Comparison of ENCODE assay signal across 1 cellular context in the genomic region with DNA sequence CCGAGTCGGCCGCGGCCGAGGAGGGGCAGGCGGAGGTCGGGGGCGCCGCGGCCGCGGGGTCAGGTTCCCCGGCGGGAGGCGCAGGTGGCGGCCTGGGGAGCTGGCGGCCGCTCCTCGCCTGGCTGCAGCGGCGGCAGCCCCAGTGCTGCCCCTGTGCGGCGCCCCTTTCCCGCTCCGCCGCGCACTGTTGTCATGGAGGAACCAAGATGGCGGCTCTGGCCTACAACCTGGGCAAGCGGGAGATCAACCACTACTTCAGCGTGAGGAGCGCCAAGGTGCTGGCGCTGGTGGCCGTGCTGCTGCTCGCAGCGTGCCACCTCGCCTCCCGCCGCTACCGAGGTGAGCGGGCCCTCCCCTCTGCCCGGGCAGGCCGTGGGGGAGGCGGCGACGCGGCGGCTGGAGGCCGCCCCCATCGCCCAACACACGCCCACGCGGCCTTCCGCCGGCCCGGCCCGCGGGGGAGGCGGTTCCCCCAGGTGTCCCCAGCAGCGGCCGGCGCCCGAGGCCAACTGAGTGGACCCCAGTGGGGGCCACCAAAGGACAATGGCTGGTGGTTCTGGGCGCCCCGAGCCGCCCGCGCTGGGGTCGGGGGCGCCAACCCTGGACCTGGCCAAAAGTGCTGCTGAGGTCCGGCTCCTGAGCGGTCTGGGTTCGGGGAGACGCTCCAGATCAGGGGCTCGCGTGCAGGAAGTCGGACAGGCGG.
TF ChIP-seq lines count a peak whose summit lies in the region.

No MANE protein-coding gene starts in this region.

TF ChIP-seq in WTC11, 78 proteins besides CTCF, POLR2A, EP300 and RAD21 (continued from another document and continues in another):
- TF ChIP-seq, protein P1, sequence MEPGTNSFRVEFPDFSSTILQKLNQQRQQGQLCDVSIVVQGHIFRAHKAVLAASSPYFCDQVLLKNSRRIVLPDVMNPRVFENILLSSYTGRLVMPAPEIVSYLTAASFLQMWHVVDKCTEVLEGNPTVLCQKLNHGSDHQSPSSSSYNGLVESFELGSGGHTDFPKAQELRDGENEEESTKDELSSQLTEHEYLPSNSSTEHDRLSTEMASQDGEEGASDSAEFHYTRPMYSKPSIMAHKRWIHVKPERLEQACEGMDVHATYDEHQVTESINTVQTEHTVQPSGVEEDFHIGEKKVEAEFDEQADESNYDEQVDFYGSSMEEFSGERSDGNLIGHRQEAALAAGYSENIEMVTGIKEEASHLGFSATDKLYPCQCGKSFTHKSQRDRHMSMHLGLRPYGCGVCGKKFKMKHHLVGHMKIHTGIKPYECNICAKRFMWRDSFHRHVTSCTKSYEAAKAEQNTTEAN (CRISPR knock-in tag; IDR thresholded peaks at IDR 0.05), result 0 out of 2 replicates have a peak, but pooled peaks have one; percentile 38
- TF ChIP-seq ATF1 (CRISPR knock-in tag; IDR thresholded peaks at IDR 0.05) (no peak), AFF4 (CRISPR knock-in tag; IDR thresholded peaks at IDR 0.05; ENCODE audit: borderline replicate concordance) (no peak), HMGA2 (CRISPR knock-in tag; IDR thresholded peaks at IDR 0.05) (no peak), SMAD4 (CRISPR knock-in tag; IDR thresholded peaks at IDR 0.05) (no peak), IRF2 (CRISPR knock-in tag; IDR thresholded peaks at IDR 0.05; ENCODE audit: borderline replicate concordance, low read depth) (no peak), ETV6 (CRISPR knock-in tag; IDR thresholded peaks at IDR 0.05) (no peak), ARID4B (CRISPR knock-in tag; IDR thresholded peaks at IDR 0.05; ENCODE audit: borderline replicate concordance) (peak; percentile 41; the same call in 1 of the 2 replicates), ZNF281 (CRISPR knock-in tag; IDR thresholded peaks at IDR 0.05) (no peak), NFATC4 (CRISPR knock-in tag; IDR thresholded peaks at IDR 0.05) (no peak), PRDM15 (CRISPR knock-in tag; IDR thresholded peaks at IDR 0.05) (no peak), RORB (CRISPR knock-in tag; IDR thresholded peaks at IDR 0.05) (no peak), FOXK1 (CRISPR knock-in tag; IDR thresholded peaks at IDR 0.05) (peak; percentile 64; the same call in 1 of the 2 replicates), ZNF232 (CRISPR knock-in tag; IDR thresholded peaks at IDR 0.05) (no peak; the same call in 1 of the 2 replicates), NFYB (CRISPR knock-in tag; conservative IDR thresholded peaks at IDR 0.05; ENCODE audit: low read depth) (no peak), SMAD3 (CRISPR knock-in tag; IDR thresholded peaks at IDR 0.05; ENCODE audit: borderline replicate concordance) (no peak), JAZF1 (CRISPR knock-in tag; IDR thresholded peaks at IDR 0.05) (no peak), MXD4 (CRISPR knock-in tag; IDR thresholded peaks at IDR 0.05; ENCODE audit: borderline replicate concordance) (no peak)
- TF ChIP-seq, protein P2, sequence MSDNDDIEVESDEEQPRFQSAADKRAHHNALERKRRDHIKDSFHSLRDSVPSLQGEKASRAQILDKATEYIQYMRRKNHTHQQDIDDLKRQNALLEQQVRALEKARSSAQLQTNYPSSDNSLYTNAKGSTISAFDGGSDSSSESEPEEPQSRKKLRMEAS (CRISPR knock-in tag; IDR thresholded peaks at IDR 0.05), result no peak; the same call in 1 of the 2 replicates
- TF ChIP-seq, protein P3, sequence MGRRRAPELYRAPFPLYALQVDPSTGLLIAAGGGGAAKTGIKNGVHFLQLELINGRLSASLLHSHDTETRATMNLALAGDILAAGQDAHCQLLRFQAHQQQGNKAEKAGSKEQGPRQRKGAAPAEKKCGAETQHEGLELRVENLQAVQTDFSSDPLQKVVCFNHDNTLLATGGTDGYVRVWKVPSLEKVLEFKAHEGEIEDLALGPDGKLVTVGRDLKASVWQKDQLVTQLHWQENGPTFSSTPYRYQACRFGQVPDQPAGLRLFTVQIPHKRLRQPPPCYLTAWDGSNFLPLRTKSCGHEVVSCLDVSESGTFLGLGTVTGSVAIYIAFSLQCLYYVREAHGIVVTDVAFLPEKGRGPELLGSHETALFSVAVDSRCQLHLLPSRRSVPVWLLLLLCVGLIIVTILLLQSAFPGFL (CRISPR knock-in tag; IDR thresholded peaks at IDR 0.05; ENCODE audit: borderline replicate concordance), result no peak
- TF ChIP-seq, protein P4, sequence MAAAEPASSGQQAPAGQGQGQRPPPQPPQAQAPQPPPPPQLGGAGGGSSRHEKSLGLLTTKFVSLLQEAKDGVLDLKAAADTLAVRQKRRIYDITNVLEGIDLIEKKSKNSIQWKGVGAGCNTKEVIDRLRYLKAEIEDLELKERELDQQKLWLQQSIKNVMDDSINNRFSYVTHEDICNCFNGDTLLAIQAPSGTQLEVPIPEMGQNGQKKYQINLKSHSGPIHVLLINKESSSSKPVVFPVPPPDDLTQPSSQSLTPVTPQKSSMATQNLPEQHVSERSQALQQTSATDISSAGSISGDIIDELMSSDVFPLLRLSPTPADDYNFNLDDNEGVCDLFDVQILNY (CRISPR knock-in tag; IDR thresholded peaks at IDR 0.05), result peak; percentile 65
- TF ChIP-seq, protein P5, sequence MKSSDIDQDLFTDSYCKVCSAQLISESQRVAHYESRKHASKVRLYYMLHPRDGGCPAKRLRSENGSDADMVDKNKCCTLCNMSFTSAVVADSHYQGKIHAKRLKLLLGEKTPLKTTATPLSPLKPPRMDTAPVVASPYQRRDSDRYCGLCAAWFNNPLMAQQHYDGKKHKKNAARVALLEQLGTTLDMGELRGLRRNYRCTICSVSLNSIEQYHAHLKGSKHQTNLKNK (CRISPR knock-in tag; IDR thresholded peaks at IDR 0.05), result no peak
- TF ChIP-seq, protein P6, sequence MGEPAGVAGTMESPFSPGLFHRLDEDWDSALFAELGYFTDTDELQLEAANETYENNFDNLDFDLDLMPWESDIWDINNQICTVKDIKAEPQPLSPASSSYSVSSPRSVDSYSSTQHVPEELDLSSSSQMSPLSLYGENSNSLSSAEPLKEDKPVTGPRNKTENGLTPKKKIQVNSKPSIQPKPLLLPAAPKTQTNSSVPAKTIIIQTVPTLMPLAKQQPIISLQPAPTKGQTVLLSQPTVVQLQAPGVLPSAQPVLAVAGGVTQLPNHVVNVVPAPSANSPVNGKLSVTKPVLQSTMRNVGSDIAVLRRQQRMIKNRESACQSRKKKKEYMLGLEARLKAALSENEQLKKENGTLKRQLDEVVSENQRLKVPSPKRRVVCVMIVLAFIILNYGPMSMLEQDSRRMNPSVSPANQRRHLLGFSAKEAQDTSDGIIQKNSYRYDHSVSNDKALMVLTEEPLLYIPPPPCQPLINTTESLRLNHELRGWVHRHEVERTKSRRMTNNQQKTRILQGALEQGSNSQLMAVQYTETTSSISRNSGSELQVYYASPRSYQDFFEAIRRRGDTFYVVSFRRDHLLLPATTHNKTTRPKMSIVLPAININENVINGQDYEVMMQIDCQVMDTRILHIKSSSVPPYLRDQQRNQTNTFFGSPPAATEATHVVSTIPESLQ (CRISPR knock-in tag; IDR thresholded peaks at IDR 0.05), result no peak
